11 cellular contexts compared by ENCODE assay signal in the genomic region with DNA sequence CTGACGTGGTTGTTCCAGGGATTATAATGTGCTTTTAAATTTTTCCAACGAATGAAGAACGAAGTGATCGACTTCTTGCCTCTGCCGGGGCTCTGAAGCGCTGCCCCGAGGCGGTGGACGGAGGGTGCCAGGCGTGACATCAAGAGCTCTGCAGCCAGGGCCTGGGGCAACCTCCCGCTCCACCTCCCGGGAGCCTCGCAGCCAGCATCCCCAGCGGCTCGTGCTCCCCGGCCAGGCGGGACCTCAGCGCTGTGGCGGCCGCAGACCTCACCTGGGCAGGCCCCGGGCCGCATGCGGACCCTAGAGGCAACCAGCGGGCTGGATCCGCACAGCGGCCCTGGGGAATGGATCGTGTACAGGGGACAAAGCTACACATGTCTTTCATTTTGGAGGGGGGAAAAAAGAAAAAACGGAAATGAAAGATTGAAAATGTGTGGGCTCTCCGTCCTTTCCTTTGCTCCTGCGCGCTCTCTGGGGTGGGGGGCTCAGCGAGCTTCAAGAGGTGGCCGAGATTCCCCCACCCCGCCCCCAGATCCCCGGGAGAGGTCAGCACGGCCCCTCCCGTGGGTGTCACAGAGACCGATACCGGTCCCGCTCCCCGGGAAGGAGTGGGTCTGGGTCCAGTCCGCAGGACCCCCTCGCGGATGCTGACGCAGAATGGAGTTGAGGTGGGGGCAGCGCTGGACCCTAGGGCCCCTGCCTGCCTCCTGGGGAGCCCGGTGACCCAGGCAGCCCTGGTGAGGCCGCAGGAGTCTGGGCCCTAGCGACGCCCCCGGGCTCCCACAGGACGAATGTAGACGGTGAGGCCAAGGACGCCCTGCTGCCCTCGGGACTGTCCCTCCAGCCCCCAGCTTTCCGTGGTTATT. TPM values are rescaled to one million over a fixed set of nuclear protein-coding genes. Genes with fewer than 3 reads are reported as not detected.
A peak's percentile ranks its signal among the peaks of the same experiment; 100 is the strongest.
DNase-seq lines count a peak whose midpoint lies in the region; ATAC-seq and TF ChIP-seq lines count a peak whose summit lies in the region.
"Not testable (repeated sequence)": the region's sequence is repeated elsewhere in the genome, so short reads cannot be mapped to it uniquely, and the experiment has no call there.
"Had no signal": no experiment of that assay in that cellular context is flagged by ENCODE, and none has a peak within 500 bp of the region (broad histone marks: within the 10 kb centered on the region; RNA-seq: fewer than 3 reads in every experiment).

No MANE protein-coding gene starts in this region.

- BruUV-seq in Caco-2 (replicated peaks; lab: Mats Ljungman, UMichigan), result not testable (repeated sequence)

- intact Hi-C loops in Caco-2 (cut with micrococcal nuclease; ENCODE audit: unreplicated experiment); naive thymus-derived CD4-positive, alpha-beta T cell (cut with micrococcal nuclease): not testable (repeated sequence)

- H3K27me3 ChIP-seq in Caco-2 (replicated peaks; ENCODE audit: control insufficient read depth, insufficient read depth, low read length); naive thymus-derived CD4-positive, alpha-beta T cell (ENCODE audit: control insufficient read depth in 2 of 2, insufficient read depth in 2 of 2, low read length in 2 of 2); subcutaneous abdominal adipose tissue (ENCODE audit: control insufficient read depth in 5 of 5, insufficient read depth in 4 of 5, low read length in 5 of 5): not testable (repeated sequence)

- TF ChIP-seq CTCF in Caco-2 (IDR thresholded peaks at IDR 0.05; ENCODE audit: insufficient read depth in 1 of 2, low read depth in 1 of 2, low read length in 1 of 2, severe bottlenecking in 1 of 2, unreplicated experiment in 1 of 2); glutamatergic neuron (IDR thresholded peaks at IDR 0.05; ENCODE audit: partially characterized antibody, unreplicated experiment): not testable (repeated sequence)

- H3K4me1 Mint-ChIP-seq in Caco-2 (ENCODE audit: low read depth, unreplicated experiment); glutamatergic neuron (ENCODE audit: low read depth, unreplicated experiment): not testable (repeated sequence)
- peaks cover 2 to 17% (median 11%) of the 10 kb centered on the region in 7 donors for H3K4me1 Mint-ChIP-seq in naive thymus-derived CD4-positive, alpha-beta T cell

- H3K4me3 ChIP-seq in Caco-2 (ENCODE audit: low read depth, low read length), result not testable (repeated sequence)
- H3K4me3 ChIP-seq in naive thymus-derived CD4-positive, alpha-beta T cell (ENCODE audit: low read length), result peak overlapping the region; percentile 20
- peak overlapping the region; percentile 38 to 61 (median 40) for H3K4me3 ChIP-seq in subcutaneous abdominal adipose tissue (ENCODE audit: low read depth in 1 of 5, low read length in 5 of 5)

- POLR2A ChIA-PET in Caco-2 (lab: Charles Lee); naive thymus-derived CD4-positive, alpha-beta T cell (lab: Charles Lee): not testable (repeated sequence)

- peak overlapping the region; percentile 51 for H3K4me3 Mint-ChIP-seq in Caco-2 (ENCODE audit: unreplicated experiment)
- peak overlapping the region; percentile 57 for H3K4me3 Mint-ChIP-seq in glutamatergic neuron (ENCODE audit: unreplicated experiment)
- H3K4me3 Mint-ChIP-seq in naive thymus-derived CD4-positive, alpha-beta T cell, result peak overlapping the region; percentile 59 to 85 (median 78)

- CTCF ChIA-PET in Caco-2 (lab: Charles Lee); naive thymus-derived CD4-positive, alpha-beta T cell (lab: Charles Lee): not testable (repeated sequence)

- H3K9ac ChIP-seq in subcutaneous abdominal adipose tissue (ENCODE audit: low read length in 5 of 5), result peak overlapping the region in 2 of 5 donors; percentile 43 to 47

- DNase-seq in Caco-2, result not testable (repeated sequence)
- DNase-seq in RPMI8226 (peak; percentile 9), glutamatergic neuron (peak; percentile 40)
- peak in 2 of 9 donors; percentile 4 to 5 for DNase-seq in naive thymus-derived CD4-positive, alpha-beta T cell

- H3K36me3 Mint-ChIP-seq in Caco-2 (ENCODE audit: insufficient read depth, unreplicated experiment); glutamatergic neuron (ENCODE audit: unreplicated experiment); naive thymus-derived CD4-positive, alpha-beta T cell: not testable (repeated sequence)

- not testable (repeated sequence) for H3K27me3 Mint-ChIP-seq in Caco-2 (ENCODE audit: insufficient read depth, unreplicated experiment); glutamatergic neuron (ENCODE audit: unreplicated experiment)
- H3K27me3 Mint-ChIP-seq in naive thymus-derived CD4-positive, alpha-beta T cell, result peaks cover 10 to 26% (median 15%) of the 10 kb centered on the region in 5 donors

- not testable (repeated sequence) for H3K9me3 ChIP-seq in Caco-2; naive thymus-derived CD4-positive, alpha-beta T cell (ENCODE audit: control insufficient read depth in 2 of 3, low read length in 3 of 3); subcutaneous abdominal adipose tissue (ENCODE audit: control insufficient read depth in 5 of 5, low read length in 5 of 5)

- H3K27ac Mint-ChIP-seq in Caco-2 (ENCODE audit: unreplicated experiment); glutamatergic neuron (ENCODE audit: unreplicated experiment): not testable (repeated sequence)
- H3K27ac Mint-ChIP-seq in naive thymus-derived CD4-positive, alpha-beta T cell, result peak overlapping the region in 5 of 9 donors; percentile 58 to 77 (median 65)

- ATAC-seq in GM21447 (IDR thresholded peaks at IDR 0.05; ENCODE audit: unreplicated experiment) (peak; percentile 30), HG03354 (IDR thresholded peaks at IDR 0.05; ENCODE audit: poor library complexity, severe bottlenecking, unreplicated experiment) (peak; percentile 11)
- peak; percentile 43 for ATAC-seq in naive thymus-derived CD4-positive, alpha-beta T cell

- peak overlapping the region; percentile 7 for H3K27ac ChIP-seq in angular gyrus (ENCODE audit: low read depth, low read length)
- not testable (repeated sequence) for H3K27ac ChIP-seq in naive thymus-derived CD4-positive, alpha-beta T cell (ENCODE audit: low read depth, low read length); subcutaneous abdominal adipose tissue (ENCODE audit: low read depth, low read length)

- H3K36me3 ChIP-seq in Caco-2 (ENCODE audit: control insufficient read depth, insufficient read depth, low read length); naive thymus-derived CD4-positive, alpha-beta T cell (ENCODE audit: control insufficient read depth in 2 of 3, insufficient read depth in 3 of 3, low read length in 3 of 3); subcutaneous abdominal adipose tissue (ENCODE audit: control insufficient read depth in 5 of 5, insufficient read depth in 5 of 5, low read length in 5 of 5): not testable (repeated sequence)

- H3K4me1 ChIP-seq in Caco-2; naive thymus-derived CD4-positive, alpha-beta T cell (ENCODE audit: control insufficient read depth in 2 of 2, insufficient read depth in 2 of 2, low read length in 2 of 2); subcutaneous abdominal adipose tissue (ENCODE audit: control insufficient read depth in 5 of 5, insufficient read depth in 5 of 5, low read length in 5 of 5): not testable (repeated sequence)

- not testable (repeated sequence) for H3K9me3 Mint-ChIP-seq in Caco-2 (ENCODE audit: unreplicated experiment); glutamatergic neuron (ENCODE audit: unreplicated experiment); naive thymus-derived CD4-positive, alpha-beta T cell

RNA-seq across cellular contexts. Expression of a gene that starts 28.2 kb away (rescaled TPM):
- total RNA-seq in Caco-2 (2022) (not detected in 2 replicates), glutamatergic neuron (ENCODE audit: unreplicated experiment) (0.15 TPM)
- under 1 TPM in 2 of 5 experiments, not detected in 3; 0.22 to 0.61 TPM for total RNA-seq in naive thymus-derived CD4-positive, alpha-beta T cell
- polyA plus RNA-seq in naive thymus-derived CD4-positive, alpha-beta T cell, result not detected
- total RNA-seq: activated CD8-positive, alpha-beta memory T cell treated with anti-CD3 and anti-CD28 coated beads for 36 hours; mesothelial cell of epicardium; T-helper 1 cell treated with Interleukin-12 subunit alpha and Interleukin-12 subunit beta and Interleukin-4 antibody, amounts not matched to agents 30 ng/mL and 1 ng/mL, for 36 hours had no signal

RNA-seq across cellular contexts. Expression of a gene that starts 48.6 kb away (rescaled TPM):
- total RNA-seq in Caco-2 (2022) (13.7 and 14.5 TPM in 2 replicates), glutamatergic neuron (ENCODE audit: unreplicated experiment) (16.9 TPM)
- total RNA-seq in naive thymus-derived CD4-positive, alpha-beta T cell, result 10 to 100 TPM; 51.9 to 91.8 (median 76.5) TPM
- polyA plus RNA-seq in naive thymus-derived CD4-positive, alpha-beta T cell, result 10 to 100 TPM; 45.8 to 69.8 TPM
